ENCODE assay signal across 8 cellular contexts in genomic region chr9:114348906-114349482, GRCh38. TPM values are rescaled to one million over a fixed set of nuclear protein-coding genes. Genes with fewer than 3 reads are reported as not detected.
A peak's percentile ranks its signal among the peaks of the same experiment; 100 is the strongest.
DNase-seq lines count a peak whose midpoint lies in the region; ATAC-seq and TF ChIP-seq lines count a peak whose summit lies in the region.

No MANE protein-coding gene starts in this region.

- H3K27me3 ChIP-seq in gastrocnemius medialis = no peaks in the 10 kb centered on the region

- no peaks in the 10 kb centered on the region for H3K9me3 ChIP-seq in gastrocnemius medialis

- peaks cover 49% of the 10 kb centered on the region for H3K4me1 Mint-ChIP-seq in activated naive CD4-positive, alpha-beta T cell treated with anti-CD3 and anti-CD28 coated beads for 36 hours (ENCODE audit: low read depth)

- H3K27ac Mint-ChIP-seq in activated naive CD4-positive, alpha-beta T cell treated with anti-CD3 and anti-CD28 coated beads for 36 hours = peak overlapping the region; percentile 98

- ATAC-seq in GM19372 (IDR thresholded peaks at IDR 0.05; ENCODE audit: low read depth, unreplicated experiment) (peak; percentile 82), HG03432 (IDR thresholded peaks at IDR 0.05; ENCODE audit: unreplicated experiment) (peak; percentile 94), left cardiac atrium (peak; percentile 86 to 92), gastrocnemius medialis (peak; percentile 40 to 59)

- H3K27ac ChIP-seq in gastrocnemius medialis = peak overlapping the region in 3 of 4 donors; percentile 36 to 58 (median 47)

- H3K9me3 Mint-ChIP-seq in activated naive CD4-positive, alpha-beta T cell treated with anti-CD3 and anti-CD28 coated beads for 36 hours = no peaks in the 10 kb centered on the region

- DNase-seq in C1 segment of cervical spinal cord (lab: John Stamatoyannopoulos, UW) (peak in 8 of 14 donors; percentile 27 to 82 (median 46)), SIG-M5 treated with dmso at 0.1 percent for 504 hours (lab: John Stamatoyannopoulos, UW; ENCODE audit: unreplicated experiment) (peak; percentile 96), left cardiac atrium (peak; percentile 74), gastrocnemius medialis (peak; percentile 42 to 66), NCI-H128 (lab: John Stamatoyannopoulos, UW; ENCODE audit: unreplicated experiment) (no peak)
- peak; percentile 98 for DNase-seq in activated naive CD4-positive, alpha-beta T cell treated with anti-CD3 and anti-CD28 coated beads for 36 hours

- intact Hi-C loops in activated naive CD4-positive, alpha-beta T cell treated with anti-CD3 and anti-CD28 coated beads for 36 hours (cut with micrococcal nuclease) = loop anchor here (1.0 to 5.0 kb wide), 7 partner anchors 17 to 264 kb away; partner anchors contain the start of gene ATP6V1G1
- intact Hi-C loops in left cardiac atrium (cut with DNase I) (no loop called here), gastrocnemius medialis (cut with DNase I; ENCODE audit: low total_unique reads) (no loop called here)

- no peak overlapping the region for H3K4me3 ChIP-seq in gastrocnemius medialis

- in situ Hi-C loops in gastrocnemius medialis (cut with MboI; ENCODE audit: low sequenced_read_pairs in 4 of 4) = no loop called here

- TF ChIP-seq CTCF in gastrocnemius medialis (IDR thresholded peaks at IDR 0.05 in 4 of 5, conservative IDR thresholded peaks at IDR 0.05 in 1 of 5) = no peak

- peaks cover 0 to 15% of the 10 kb centered on the region in 2 donors for H3K36me3 ChIP-seq in gastrocnemius medialis

- CTCF ChIA-PET in activated naive CD4-positive, alpha-beta T cell treated with anti-CD3 and anti-CD28 coated beads for 36 hours (lab: Charles Lee) = interaction anchor here (0.7 to 3.4 kb wide), 2 partner anchors 32 to 37 kb away, joined by 3 to 14 read pairs; no protein-coding TSS in a partner anchor

- no peaks in the 10 kb centered on the region for H3K27me3 Mint-ChIP-seq in activated naive CD4-positive, alpha-beta T cell treated with anti-CD3 and anti-CD28 coated beads for 36 hours (ENCODE audit: low read depth)

- peaks cover 72% of the 10 kb centered on the region for H3K36me3 Mint-ChIP-seq in activated naive CD4-positive, alpha-beta T cell treated with anti-CD3 and anti-CD28 coated beads for 36 hours (ENCODE audit: low read depth)

- no peaks in the 10 kb centered on the region for H3K4me1 ChIP-seq in gastrocnemius medialis

- TF ChIP-seq POLR2A in gastrocnemius medialis (IDR thresholded peaks at IDR 0.05) = peak in 1 of 2 donors; percentile 10

- peak overlapping the region; percentile 24 for H3K4me3 Mint-ChIP-seq in activated naive CD4-positive, alpha-beta T cell treated with anti-CD3 and anti-CD28 coated beads for 36 hours

RNA-seq across cellular contexts. Expression of gene ORM2, which starts 19.3 kb away (rescaled TPM):
- not detected for total RNA-seq in activated naive CD4-positive, alpha-beta T cell treated with anti-CD3 and anti-CD28 coated beads for 36 hours
- total RNA-seq in left cardiac atrium (1 to 10 TPM in 1 of 2 donors, not detected in 1; 1.6 TPM), gastrocnemius medialis (10 to 100 TPM in 1 of 4 donors, 1 to 10 TPM in 1, not detected in 2; 6.3 to 15.6 TPM)

RNA-seq across cellular contexts. Expression of gene ORM1, which starts 26.1 kb away (rescaled TPM):
- total RNA-seq in activated naive CD4-positive, alpha-beta T cell treated with anti-CD3 and anti-CD28 coated beads for 36 hours = not detected
- 1 to 10 TPM in 1 of 2 donors, under 1 TPM in 1; 0.71 to 4.8 TPM for total RNA-seq in left cardiac atrium
- 10 to 100 TPM in 2 of 4 donors, not detected in 2; 33.5 to 92.8 TPM for total RNA-seq in gastrocnemius medialis

RNA-seq across cellular contexts. Expression of gene AKNA, which starts 38.8 kb away (rescaled TPM):
- 100 to 1,000 TPM; 107 to 118 TPM for total RNA-seq in activated naive CD4-positive, alpha-beta T cell treated with anti-CD3 and anti-CD28 coated beads for 36 hours
- total RNA-seq in left cardiac atrium (10 to 100 TPM in 1 of 2 donors, 1 to 10 TPM in 1; 9.1 to 13.0 TPM), gastrocnemius medialis (1 to 10 TPM; 2.8 to 5.7 (median 3.8) TPM)

Comparison
In these comparisons a context has a peak if more than half of its experiments do, and no peak if none do; other contexts are left out.
1. RNA of gene AKNA, which starts 38.8 kb away (total RNA-seq): 107 to 118 TPM in activated naive CD4-positive, alpha-beta T cell treated with anti-CD3 and anti-CD28 coated beads for 36 hours; 9.1 to 13.0 TPM in left cardiac atrium and 2.8 to 5.7 TPM in gastrocnemius medialis; every median in the first group is over 4 times any median in the second.
2. Peak in every context shown above with its lines, with median percentiles within 50 percentile points of each other: ATAC-seq.